ENCODE assay signal across 20 cellular contexts in the genomic region with DNA sequence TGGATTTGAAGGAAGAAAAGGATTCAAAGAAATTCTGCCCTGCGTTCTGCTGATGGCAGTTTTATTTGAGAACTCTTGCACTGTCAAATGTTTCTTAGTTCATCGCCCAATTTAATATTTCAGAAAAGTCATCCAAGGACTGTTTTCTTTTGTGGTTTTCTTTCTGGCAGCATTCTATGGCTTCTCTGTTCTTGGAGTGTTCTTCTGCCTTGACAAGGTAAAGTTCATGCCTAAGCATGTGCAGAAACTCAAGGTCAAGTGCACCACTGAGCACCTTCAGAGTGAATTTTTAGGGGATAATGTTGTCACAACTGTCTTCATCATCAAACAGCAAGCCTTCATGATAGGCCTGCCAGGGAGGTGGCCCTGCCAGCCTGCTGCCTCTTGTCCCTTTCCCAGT.
"Had no signal": no experiment of that assay in that cellular context is flagged by ENCODE, and none has a peak within 500 bp of the region (broad histone marks: within the 10 kb centered on the region; RNA-seq: fewer than 3 reads in every experiment).

No MANE protein-coding gene starts in this region.

- H3K27ac Mint-ChIP-seq: naive B cell, nephron progenitor cell, type B pancreatic cell had no signal

- ATAC-seq: esophagus mucosa, heart left ventricle, left colon, left ventricle myocardium superior had no signal

- H3K27me3 Mint-ChIP-seq: naive B cell, type B pancreatic cell had no signal

- H3K9me3 ChIP-seq: heart left ventricle, right atrium auricular region, stomach, thyroid gland had no signal

- H3K4me3 ChIP-seq: dorsolateral prefrontal cortex, heart left ventricle, lung, right atrium auricular region, stomach, thyroid gland had no signal

- H3K4me1 Mint-ChIP-seq: naive B cell had no signal

- DNase-seq: cortex of kidney; dorsolateral prefrontal cortex; effector CD8-positive, alpha-beta T cell; foreskin melanocyte; heart left ventricle; hippocampal formation; left colon; left ventricle myocardium superior; mesenchymal stem cell; naive B cell; nephron progenitor cell; small intestine; stimulated activated CD4-positive, alpha-beta T cell treated with anti-CD3 and anti-CD28 coated beads, Interleukin-12 subunit alpha, Interleukin-12 subunit beta, amount 100 ng/mL, for 4 hours; stimulated activated naive CD4-positive, alpha-beta T cell; stomach; thyroid gland had no signal

- H3K4me3 Mint-ChIP-seq: nephron progenitor cell, type B pancreatic cell had no signal

- H3K36me3 Mint-ChIP-seq: naive B cell, type B pancreatic cell had no signal
